16 cellular contexts compared by ENCODE assay signal in the genomic region with DNA sequence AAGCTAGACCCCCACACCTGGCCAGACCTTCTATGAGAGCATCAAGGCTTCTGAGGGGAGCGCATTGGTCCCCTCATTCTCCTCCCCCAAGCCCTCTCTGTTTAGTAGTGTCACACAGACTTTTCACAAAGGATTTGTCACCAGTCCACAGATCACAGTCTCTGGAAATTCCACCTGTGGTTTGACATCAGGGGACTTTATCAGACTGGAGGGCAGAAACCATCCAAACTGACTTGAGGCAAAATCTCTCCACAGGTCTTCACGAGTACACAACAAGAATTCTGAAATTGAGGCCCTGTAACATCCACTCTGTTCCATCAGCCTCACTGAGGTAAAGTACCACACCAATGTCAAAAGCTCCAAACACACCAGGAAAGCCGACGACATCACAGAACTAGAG.
A peak's percentile ranks its signal among the peaks of the same experiment; 100 is the strongest.
DNase-seq lines count a peak whose midpoint lies in the region; ATAC-seq lines count a peak whose summit lies in the region.
"Had no signal": no experiment of that assay in that cellular context is flagged by ENCODE, and none has a peak within 500 bp of the region (broad histone marks: within the 10 kb centered on the region; RNA-seq: fewer than 3 reads in every experiment).

No MANE protein-coding gene starts in this region.

- peaks cover 70% of the 10 kb centered on the region for H3K4me1 Mint-ChIP-seq in activated T-cell treated with anti-CD3 and anti-CD28 coated beads, Interleukin-2, amount 50 U/mL, for 24 hours (ENCODE audit: low read depth)
- H3K4me1 Mint-ChIP-seq in stimulated activated memory B cell treated with anti-CD40 and anti-IgM and Interleukin-4, amounts not matched to agents 10 μg/mL and 1 μg/mL and 100 μg/mL, for 72 hours: peaks cover 61% of the 10 kb centered on the region

- H3K36me3 ChIP-seq in KOPT-K1 (ENCODE audit: insufficient read depth, low read length): no peaks in the 10 kb centered on the region; the same call in 1 of the 2 replicates
- H3K36me3 ChIP-seq: HAP-1, lower lobe of right lung, uterus, WERI-Rb-1 had no signal

- DNase-seq in activated T-cell treated with anti-CD3 and anti-CD28 coated beads, Interleukin-2, amount 50 U/mL, for 24 hours: no peak
- DNase-seq in activated T-cell treated with anti-CD3 and anti-CD28 coated beads, Interleukin-2, amount 50 U/mL, for 1 hour: no peak
- peak; percentile 11 for DNase-seq in activated naive CD4-positive, alpha-beta T cell treated with anti-CD3 and anti-CD28 coated beads, Interleukin-2, amount 50 U/mL, for 16 hours
- DNase-seq in mucosa of gallbladder (ENCODE audit: low spot score): no peak
- no peak for DNase-seq in activated gamma-delta T cell (lab: John Stamatoyannopoulos, UW)
- no peak for DNase-seq in NCI-H2081 treated with DMSO at 0.1 percent for 48 hours (lab: John Stamatoyannopoulos, UW)
- DNase-seq: DMS 273 treated with DMSO at 0.1 percent for 48 hours, lower lobe of right lung, NCI-H1105 treated with DMSO at 0.1 percent for 48 hours, NCI-H2227 treated with DMSO at 0.1 percent for 48 hours, uterus, WERI-Rb-1 had no signal

- no peaks in the 10 kb centered on the region for H3K9me3 ChIP-seq in KOPT-K1 (ENCODE audit: insufficient read depth, low read length, poor library complexity, severe bottlenecking)
- H3K9me3 ChIP-seq: HAP-1, lower lobe of right lung, uterus had no signal

- peaks cover 14% of the 10 kb centered on the region for H3K36me3 Mint-ChIP-seq in activated T-cell treated with anti-CD3 and anti-CD28 coated beads, Interleukin-2, amount 50 U/mL, for 24 hours (ENCODE audit: low read depth)
- peaks cover 7% of the 10 kb centered on the region for H3K36me3 Mint-ChIP-seq in stimulated activated memory B cell treated with anti-CD40 and anti-IgM and Interleukin-4, amounts not matched to agents 10 μg/mL and 1 μg/mL and 100 μg/mL, for 72 hours

- peak; percentile 47 for ATAC-seq in stimulated activated memory B cell treated with anti-CD40 and anti-IgM and Interleukin-4, amounts not matched to agents 10 μg/mL and 1 μg/mL and 100 μg/mL, for 72 hours
- ATAC-seq: K562, lower lobe of right lung had no signal

- peak overlapping the region; percentile 74 for H3K27ac ChIP-seq in KOPT-K1 (ENCODE audit: low read depth, low read length, poor library complexity, severe bottlenecking)
- H3K27ac ChIP-seq: lower lobe of right lung, uterus, WERI-Rb-1 had no signal

- peak overlapping the region; percentile 23 for H3K4me3 Mint-ChIP-seq in activated T-cell treated with anti-CD3 and anti-CD28 coated beads, Interleukin-2, amount 50 U/mL, for 24 hours
- H3K4me3 Mint-ChIP-seq in stimulated activated memory B cell treated with anti-CD40 and anti-IgM and Interleukin-4, amounts not matched to agents 10 μg/mL and 1 μg/mL and 100 μg/mL, for 72 hours: no peak overlapping the region

- peaks cover 8% of the 10 kb centered on the region for H3K27me3 Mint-ChIP-seq in activated T-cell treated with anti-CD3 and anti-CD28 coated beads, Interleukin-2, amount 50 U/mL, for 24 hours
- no peaks in the 10 kb centered on the region for H3K27me3 Mint-ChIP-seq in stimulated activated memory B cell treated with anti-CD40 and anti-IgM and Interleukin-4, amounts not matched to agents 10 μg/mL and 1 μg/mL and 100 μg/mL, for 72 hours

- no peaks in the 10 kb centered on the region for H3K9me3 Mint-ChIP-seq in activated T-cell treated with anti-CD3 and anti-CD28 coated beads, Interleukin-2, amount 50 U/mL, for 24 hours
- H3K9me3 Mint-ChIP-seq in stimulated activated memory B cell treated with anti-CD40 and anti-IgM and Interleukin-4, amounts not matched to agents 10 μg/mL and 1 μg/mL and 100 μg/mL, for 72 hours: peaks cover 4% of the 10 kb centered on the region

- peak overlapping the region; percentile 91 for H3K27ac Mint-ChIP-seq in activated T-cell treated with anti-CD3 and anti-CD28 coated beads, Interleukin-2, amount 50 U/mL, for 24 hours
- H3K27ac Mint-ChIP-seq in stimulated activated memory B cell treated with anti-CD40 and anti-IgM and Interleukin-4, amounts not matched to agents 10 μg/mL and 1 μg/mL and 100 μg/mL, for 72 hours: peak overlapping the region; percentile 99
